Comparison of ENCODE assay signal across 8 cellular contexts in the genomic region with DNA sequence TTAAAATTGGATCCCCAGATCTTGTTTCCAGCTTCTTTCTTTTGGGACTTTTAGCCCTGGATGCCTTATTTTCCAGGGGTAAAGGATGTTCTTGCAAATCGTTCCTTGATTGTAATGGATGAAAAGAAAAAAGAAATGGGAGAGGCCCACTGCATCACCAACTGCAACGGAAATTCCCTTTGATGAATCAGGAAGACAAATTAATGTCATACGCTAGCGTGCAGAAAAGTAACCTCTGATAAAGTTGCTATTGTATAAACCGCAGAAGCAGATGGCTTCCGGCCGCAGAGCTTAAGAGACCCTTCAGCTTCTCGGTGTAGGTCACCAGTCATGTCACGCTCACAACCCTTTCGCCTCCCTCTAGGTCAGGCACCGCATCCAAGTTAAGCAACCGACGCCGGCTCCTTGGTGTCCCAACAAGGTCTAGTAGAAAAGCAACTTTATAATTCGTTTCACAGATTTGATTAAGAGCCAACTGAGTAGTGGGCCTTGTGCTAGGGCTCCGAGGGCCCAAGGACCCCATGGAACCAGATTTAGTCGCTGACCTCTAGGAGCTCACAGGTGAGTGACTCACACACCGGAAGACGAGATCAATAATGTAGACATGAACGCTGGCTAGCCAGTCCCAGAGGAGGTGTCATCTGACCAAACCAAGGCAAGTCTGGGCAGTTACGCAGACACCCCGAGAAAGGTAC.
DNase-seq lines count a peak whose midpoint lies in the region; ATAC-seq lines count a peak whose summit lies in the region.

No MANE protein-coding gene starts in this region.

- peak; percentile 48 for ATAC-seq in GM21423 (IDR thresholded peaks at IDR 0.05; ENCODE audit: unreplicated experiment)

- DNase-seq in DMS53 treated with DMSO at 0.1 percent for 48 hours (lab: John Stamatoyannopoulos, UW; ENCODE audit: unreplicated experiment) (peak; percentile 0), T-helper 2 cell (peak; percentile 52 to 94 (median 76)), astrocyte of the hippocampus (ENCODE audit: low read depth, low spot score) (peak; percentile 76), NCI-H187 treated with DMSO at 0.1 percent for 48 hours (lab: John Stamatoyannopoulos, UW) (no peak)
- DNase-seq in stimulated activated CD4-positive, alpha-beta T cell treated with anti-CD3 and anti-CD28 coated beads, Interleukin-15, amount 100 ng/mL, for 48 hours (ENCODE audit: low read depth in 2 of 2): peak; percentile 55 to 71

- H3K9ac ChIP-seq in HUES48 (ENCODE audit: low read depth, low read length) (peak overlapping the region; percentile 99), iPS-20b (ENCODE audit: low read depth, low read length) (peak overlapping the region; percentile 100)

- H3K4me1 ChIP-seq in HUES48 (ENCODE audit: control insufficient read depth, insufficient read depth, low read length) (0 out of 2 replicates have a peak, but pooled peaks cover 12% of the 10 kb centered on the region), iPS-20b (ENCODE audit: insufficient read depth, low read length) (peaks cover 11% of the 10 kb centered on the region; the same call in 1 of the 2 replicates)

- H3K36me3 ChIP-seq in HUES48 (ENCODE audit: control insufficient read depth, insufficient read depth, low read length) (0 out of 2 replicates have a peak, but pooled peaks cover 7% of the 10 kb centered on the region), iPS-20b (ENCODE audit: insufficient read depth, low read depth, low read length) (peaks cover 7% of the 10 kb centered on the region; the same call in 1 of the 2 replicates)

- no peaks in the 10 kb centered on the region for H3K9me3 ChIP-seq in HUES48 (ENCODE audit: control insufficient read depth, insufficient read depth, low read length)
- H3K9me3 ChIP-seq in iPS-20b (ENCODE audit: insufficient read depth, low read depth, low read length): no peaks in the 10 kb centered on the region

- peak overlapping the region; percentile 95 for H3K4me3 ChIP-seq in HUES48 (ENCODE audit: low read depth, low read length)
- H3K4me3 ChIP-seq in iPS-20b (ENCODE audit: low read length): peak overlapping the region; percentile 97

- H3K27me3 ChIP-seq in HUES48 (ENCODE audit: control insufficient read depth, insufficient read depth, low read length): no peaks in the 10 kb centered on the region
- H3K27me3 ChIP-seq in iPS-20b (ENCODE audit: insufficient read depth, low read length): no peaks in the 10 kb centered on the region

- H3K27ac ChIP-seq in HUES48 (ENCODE audit: low read depth, low read length): peak overlapping the region; percentile 99
- peak overlapping the region; percentile 44 for H3K27ac ChIP-seq in iPS-20b (ENCODE audit: low read length)
